Comparison of ENCODE assay signal across 10 cellular contexts in the genomic region with DNA sequence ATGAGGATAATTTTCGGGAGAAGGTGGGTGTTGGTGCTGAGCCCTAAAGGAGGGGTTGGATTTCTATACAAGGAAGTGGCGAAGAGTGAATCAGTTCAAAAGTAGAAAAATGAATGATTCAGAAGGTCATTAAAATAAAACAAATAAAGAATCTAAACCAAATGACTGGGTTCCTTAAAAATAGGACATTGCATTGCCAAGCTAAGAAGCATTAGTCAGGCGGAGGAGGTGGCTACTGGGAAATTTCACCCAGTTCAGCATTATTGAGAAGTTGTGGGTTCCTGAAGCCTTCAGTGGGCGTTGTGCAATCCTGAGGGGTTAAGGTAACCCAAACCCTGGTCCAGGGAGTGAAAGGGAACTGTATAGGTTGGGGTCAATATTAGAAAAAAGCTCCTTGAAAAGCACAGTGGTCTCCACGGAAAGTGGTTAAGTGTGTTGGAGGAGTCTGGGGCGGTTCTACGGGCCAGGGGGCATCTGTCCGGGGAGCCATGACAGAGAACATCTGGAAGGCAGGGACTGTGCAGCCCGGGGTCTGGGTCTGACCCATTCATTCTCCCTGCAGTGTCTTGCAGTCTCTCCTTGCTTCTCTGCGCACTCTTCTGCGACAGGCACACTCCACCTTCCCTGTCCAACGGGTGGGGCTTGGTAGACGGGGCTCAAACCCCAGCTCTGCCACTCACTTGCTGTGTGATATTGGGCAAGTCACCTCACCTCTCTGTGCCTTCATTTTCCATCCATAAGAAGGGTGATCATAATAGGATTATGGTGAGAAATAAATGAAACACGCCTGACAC. TPM values are rescaled to one million over a fixed set of nuclear protein-coding genes. Genes with fewer than 3 reads are reported as not detected.
A peak's percentile ranks its signal among the peaks of the same experiment; 100 is the strongest.
DNase-seq lines count a peak whose midpoint lies in the region; ATAC-seq and TF ChIP-seq lines count a peak whose summit lies in the region.
"Had no signal": no experiment of that assay in that cellular context is flagged by ENCODE, and none has a peak within 500 bp of the region (broad histone marks: within the 10 kb centered on the region; RNA-seq: fewer than 3 reads in every experiment).

No MANE protein-coding gene starts in this region.

- no peaks in the 10 kb centered on the region for H3K27me3 ChIP-seq in stomach

- H3K36me3 Mint-ChIP-seq in HFFc6 (ENCODE audit: low read depth) (no peaks in the 10 kb centered on the region; the same call in 1 of the 2 replicates), T-helper 17 cell (ENCODE audit: low read depth) (peaks cover 2% of the 10 kb centered on the region)
- no peaks in the 10 kb centered on the region for H3K36me3 Mint-ChIP-seq in activated CD4-positive, alpha-beta T cell treated with anti-CD3 and anti-CD28 coated beads, Interleukin-2, amount 10 ng/mL, durations not matched to agents 24 days and 14 days (ENCODE audit: low read depth)

- WGBS in stomach, 5 donors: 68 to 81% (median 77%) methylated on average over 14 of the region's 14 CpGs

- no peaks in the 10 kb centered on the region for H3K9me3 Mint-ChIP-seq in HFFc6
- no peaks in the 10 kb centered on the region for H3K9me3 Mint-ChIP-seq in activated CD4-positive, alpha-beta T cell treated with anti-CD3 and anti-CD28 coated beads, Interleukin-2, amount 10 ng/mL, durations not matched to agents 24 days and 14 days
- H3K9me3 Mint-ChIP-seq: central memory CD8-positive, alpha-beta T cell had no signal

- DNase-seq in HFFc6: peak; percentile 91
- no peak for DNase-seq in T-helper 17 cell
- DNase-seq in glomerular visceral epithelial cell (ENCODE audit: extremely low spot score): peak; percentile 68
- no peak for DNase-seq in stomach
- DNase-seq in NCI-H1694 treated with DMSO at 0.1 percent for 48 hours (lab: John Stamatoyannopoulos, UW): no peak
- no peak for DNase-seq in activated CD4-positive, alpha-beta T cell treated with anti-CD3 and anti-CD28 coated beads, Interleukin-2, amount 10 ng/mL, durations not matched to agents 24 days and 14 days
- DNase-seq: stimulated activated CD4-positive, alpha-beta T cell treated with anti-CD3 and anti-CD28 coated beads, Interleukin-15, amount 100 ng/mL, for 24 hours had no signal

- H3K27me3 Mint-ChIP-seq in HFFc6 (ENCODE audit: insufficient read depth) (peaks cover 2% of the 10 kb centered on the region), T-helper 17 cell (no peaks in the 10 kb centered on the region)
- no peaks in the 10 kb centered on the region for H3K27me3 Mint-ChIP-seq in activated CD4-positive, alpha-beta T cell treated with anti-CD3 and anti-CD28 coated beads, Interleukin-2, amount 10 ng/mL, durations not matched to agents 24 days and 14 days
- H3K27me3 Mint-ChIP-seq: central memory CD8-positive, alpha-beta T cell had no signal

- TF ChIP-seq CTCF in HFFc6 (IDR thresholded peaks at IDR 0.05) (no peak), stomach (IDR thresholded peaks at IDR 0.05) (no peak)

- peaks cover 96% of the 10 kb centered on the region for H3K4me1 Mint-ChIP-seq in HFFc6 (ENCODE audit: low read depth)
- peaks cover 12% of the 10 kb centered on the region for H3K4me1 Mint-ChIP-seq in T-helper 17 cell
- H3K4me1 Mint-ChIP-seq in activated CD4-positive, alpha-beta T cell treated with anti-CD3 and anti-CD28 coated beads, Interleukin-2, amount 10 ng/mL, durations not matched to agents 24 days and 14 days: peaks cover under 1% of the 10 kb centered on the region

- no peaks in the 10 kb centered on the region for H3K36me3 ChIP-seq in stomach

- H3K9me3 ChIP-seq in T-helper 17 cell (ENCODE audit: control insufficient read depth, low read length, poor library complexity, severe bottlenecking) (no peaks in the 10 kb centered on the region), stomach (no peaks in the 10 kb centered on the region)

- H3K4me3 ChIP-seq in stomach: no peak overlapping the region

- no peak for TF ChIP-seq POLR2A in stomach (IDR thresholded peaks at IDR 0.05)

- H3K27ac Mint-ChIP-seq in HFFc6: peak overlapping the region; percentile 97
- no peak overlapping the region for H3K27ac Mint-ChIP-seq in T-helper 17 cell
- H3K27ac Mint-ChIP-seq in activated CD4-positive, alpha-beta T cell treated with anti-CD3 and anti-CD28 coated beads, Interleukin-2, amount 10 ng/mL, durations not matched to agents 24 days and 14 days: no peak overlapping the region

- ATAC-seq in T-helper 17 cell (peak; percentile 33), GM21786 (IDR thresholded peaks at IDR 0.05; ENCODE audit: unreplicated experiment) (no peak), HG03378 (IDR thresholded peaks at IDR 0.05; ENCODE audit: unreplicated experiment) (no peak)

- H3K4me1 ChIP-seq in stomach: peaks cover 30 to 71% (median 37%) of the 10 kb centered on the region in 4 donors

- H3K4me3 Mint-ChIP-seq in HFFc6 (peak overlapping the region; percentile 81), T-helper 17 cell (no peak overlapping the region)
- H3K4me3 Mint-ChIP-seq in activated CD4-positive, alpha-beta T cell treated with anti-CD3 and anti-CD28 coated beads, Interleukin-2, amount 10 ng/mL, durations not matched to agents 24 days and 14 days: no peak overlapping the region
- H3K4me3 Mint-ChIP-seq: central memory CD8-positive, alpha-beta T cell had no signal

- no peak for TF ChIP-seq EP300 in stomach (IDR thresholded peaks at IDR 0.05)

- peak overlapping the region; percentile 16 to 85 (median 82) for H3K27ac ChIP-seq in stomach

- intact Hi-C loops in stomach (cut with DNase I; ENCODE audit: low total_unique reads): no loop called here
- intact Hi-C loops in activated CD4-positive, alpha-beta T cell treated with anti-CD3 and anti-CD28 coated beads, Interleukin-2, amount 10 ng/mL, durations not matched to agents 24 days and 14 days (cut with micrococcal nuclease): no loop called here

RNA-seq across cellular contexts. Expression of gene DUSP1, which starts 27.6 kb away (rescaled TPM):
- 100 to 1,000 TPM; 213 to 319 (median 307) TPM for total RNA-seq in HFFc6 (2021; fragmentation: NEBNext Ultra II Directional; extraction: Animal tissue kit (Norgen Biotek cat#: 25700))
- total RNA-seq in T-helper 17 cell (1,000 to 10,000 TPM; 1,522 to 2,429 TPM), stomach (100 to 1,000 TPM; 167 to 690 (median 553) TPM)
- polyA plus RNA-seq in stomach: 100 to 1,000 TPM in 1 of 3 donors, 10 to 100 TPM in 2; 76.4 to 136 (median 81.9) TPM
- total RNA-seq in activated CD4-positive, alpha-beta T cell treated with anti-CD3 and anti-CD28 coated beads, Interleukin-2, amount 10 ng/mL, durations not matched to agents 24 days and 14 days: 10.2 and 10.6 TPM in 2 replicates

RNA-seq across cellular contexts. Expression of gene ERGIC1, which starts 35.4 kb away (rescaled TPM):
- 100 to 1,000 TPM; 240 to 276 (median 258) TPM for total RNA-seq in HFFc6 (2021; fragmentation: NEBNext Ultra II Directional; extraction: Animal tissue kit (Norgen Biotek cat#: 25700))
- 10 to 100 TPM; 50.1 to 53.1 TPM for total RNA-seq in T-helper 17 cell
- 100 to 1,000 TPM in 4 of 5 donors, 10 to 100 TPM in 1; 98.8 to 293 (median 137) TPM for total RNA-seq in stomach
- polyA plus RNA-seq in stomach: 10 to 100 TPM; 54.5 to 95.3 (median 83.7) TPM
- 47.1 and 47.3 TPM in 2 replicates for total RNA-seq in activated CD4-positive, alpha-beta T cell treated with anti-CD3 and anti-CD28 coated beads, Interleukin-2, amount 10 ng/mL, durations not matched to agents 24 days and 14 days

Comparison
In these comparisons a context has a peak if more than half of its experiments do, and no peak if none do; other contexts are left out.
1. DNase-seq: peak in HFFc6 (single experiment) and glomerular visceral epithelial cell (single experiment); none in T-helper 17 cell (0 of 3), stomach (single experiment), NCI-H1694 treated with DMSO at 0.1 percent for 48 hours (single experiment) and activated CD4-positive, alpha-beta T cell treated with anti-CD3 and anti-CD28 coated beads, Interleukin-2, amount 10 ng/mL, durations not matched to agents 24 days and 14 days (single experiment).
2. RNA of gene DUSP1, which starts 27.6 kb away (total RNA-seq): 1,522 to 2,429 TPM in T-helper 17 cell, 167 to 690 TPM in stomach and 213 to 319 TPM in HFFc6; 10.2 to 10.6 TPM in activated CD4-positive, alpha-beta T cell treated with anti-CD3 and anti-CD28 coated beads, Interleukin-2, amount 10 ng/mL, durations not matched to agents 24 days and 14 days; every median in the first group is over 10 times any median in the second.